ENCODE assay signal across 22 cellular contexts in the genomic region with DNA sequence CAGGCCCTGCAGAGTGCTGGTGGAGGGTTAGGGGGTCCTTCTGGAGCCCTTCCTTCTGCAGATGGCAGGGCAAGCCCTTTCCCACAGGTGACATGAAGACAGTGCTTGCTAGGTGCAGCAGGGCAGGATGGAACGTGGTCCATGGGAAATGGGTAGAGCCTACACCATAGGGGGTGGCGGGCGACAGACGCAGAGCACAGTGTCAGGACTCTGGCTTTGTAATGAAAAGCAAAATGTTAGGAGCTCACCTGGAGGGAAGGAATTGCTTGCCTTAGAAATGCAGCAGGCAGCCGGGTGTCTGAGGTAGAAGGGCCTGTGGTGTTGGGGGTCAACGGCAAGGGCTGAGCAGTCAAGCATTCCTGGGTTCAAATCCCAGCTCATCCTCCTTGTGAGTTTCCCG. TPM values are rescaled to one million over a fixed set of nuclear protein-coding genes. Genes with fewer than 3 reads are reported as not detected.
"Had no signal": no experiment of that assay in that cellular context is flagged by ENCODE, and none has a peak within 500 bp of the region (broad histone marks: within the 10 kb centered on the region; RNA-seq: fewer than 3 reads in every experiment).

No MANE protein-coding gene starts in this region.

- H3K27ac ChIP-seq: dorsolateral prefrontal cortex, epithelial cell of prostate, gastrocnemius medialis, prostate gland, sigmoid colon, stomach, thyroid gland had no signal

- H3K4me3 ChIP-seq: dorsolateral prefrontal cortex, gastrocnemius medialis, lung, mucosa of descending colon, prostate gland, sigmoid colon, stomach, thyroid gland had no signal

- ATAC-seq: esophagus mucosa; gastrocnemius medialis; left lobe of liver; mucosa of descending colon; natural killer cell treated with Interleukin-12 subunit alpha and Interleukin-12 subunit beta and Interleukin-15 and Interleukin-18, amount 100 ng/mL, for 72 hours; right cardiac atrium; stimulated activated effector memory CD8-positive, alpha-beta T cell treated with anti-CD3 and anti-CD28 coated beads, Interleukin-12 subunit alpha, Interleukin-12 subunit beta, amount 100 ng/mL, for 72 hours had no signal

- H3K27me3 ChIP-seq: stomach, thyroid gland had no signal

- DNase-seq: dorsolateral prefrontal cortex; effector CD4-positive, alpha-beta T cell; foreskin fibroblast; gastrocnemius medialis; head of caudate nucleus; mucosa of descending colon; naive B cell; sigmoid colon; stimulated activated CD4-positive, alpha-beta T cell treated with anti-CD3 and anti-CD28 coated beads, Interleukin-2, amount 100 ng/mL, for 24 hours; stimulated activated CD4-positive, alpha-beta T cell treated with anti-CD3 and anti-CD28 coated beads, Interleukin-4, amount 100 ng/mL, for 24 hours; stimulated activated naive CD4-positive, alpha-beta T cell treated with Interleukin-2 at 50 U/mL for 16 hours; stomach; thyroid gland; trophoblast cell had no signal

- H3K9me3 ChIP-seq: gastrocnemius medialis, mucosa of descending colon, prostate gland, sigmoid colon, stomach, thyroid gland had no signal

- H3K36me3 ChIP-seq: gastrocnemius medialis, prostate gland, sigmoid colon, thyroid gland had no signal

- H3K4me1 ChIP-seq: gastrocnemius medialis, prostate gland, sigmoid colon, stomach, thyroid gland had no signal

RNA-seq across cellular contexts. Expression of gene ARHGAP8, which starts 54.9 kb away (rescaled TPM):
- total RNA-seq: gastrocnemius medialis had no signal
